Comparison of ENCODE assay signal across 1 cellular context in genomic region chr7:48097511-48098231, GRCh38.
A peak's percentile ranks its signal among the peaks of the same experiment; 100 is the strongest.
TF ChIP-seq lines count a peak whose summit lies in the region.

No MANE protein-coding gene starts in this region.

TF ChIP-seq in endothelial cell of umbilical vein, 7 proteins besides CTCF, POLR2A, EP300 and RAD21:
- TF ChIP-seq POLR2AphosphoS5 (IDR thresholded peaks at IDR 0.05; ENCODE audit: insufficient read depth, low read depth, low read length) (no peak), JUN (IDR thresholded peaks at IDR 0.05; ENCODE audit: borderline replicate concordance, insufficient read depth, insufficient read length, low read depth) (peak; percentile 25), FOS (IDR thresholded peaks at IDR 0.05; ENCODE audit: borderline replicate concordance, insufficient read depth, low read length) (peak; percentile 61)
